In genomic region chr4:104262678-104263077, GRCh38 we compare ENCODE assay signal across 20 cellular contexts.
DNase-seq lines count a peak whose midpoint lies in the region; ATAC-seq and TF ChIP-seq lines count a peak whose summit lies in the region.
"Had no signal": no experiment of that assay in that cellular context is flagged by ENCODE, and none has a peak within 500 bp of the region (broad histone marks: within the 10 kb centered on the region; RNA-seq: fewer than 3 reads in every experiment).

No MANE protein-coding gene starts in this region.

- no peak for TF ChIP-seq CTCF in dorsolateral prefrontal cortex (IDR thresholded peaks at IDR 0.05 in 54 of 56, conservative IDR thresholded peaks at IDR 0.05 in 2 of 56; ENCODE audit: low read depth in 1 of 56, partially characterized antibody in 56 of 56)

- H3K4me3 ChIP-seq in dorsolateral prefrontal cortex, result peak overlapping the region in 2 of 59 donors; percentile 12 to 13
- H3K4me3 ChIP-seq: BLaER1 had no signal

- intact Hi-C loops in dorsolateral prefrontal cortex (cut with DNase I), result no loop called here

- ATAC-seq in HG02970 (IDR thresholded peaks at IDR 0.05; ENCODE audit: low FRiP score, unreplicated experiment), result no peak

- H3K27me3 ChIP-seq in dorsolateral prefrontal cortex, result no peaks in the 10 kb centered on the region
- H3K27me3 ChIP-seq: BE2C, BLaER1 had no signal

- DNase-seq in dorsolateral prefrontal cortex, result no peak
- peak; percentile 62 for DNase-seq in globus pallidus (ENCODE audit: low spot score)
- peak; percentile 22 for DNase-seq in putamen (ENCODE audit: low spot score)
- DNase-seq in nucleus accumbens (lab: John Stamatoyannopoulos, UW), result no peak
- no peak for DNase-seq in COLO668 (lab: John Stamatoyannopoulos, UW; ENCODE audit: unreplicated experiment)
- no peak for DNase-seq in activated T-cell treated with anti-CD3 and anti-CD28 coated beads for 4 hours
- DNase-seq: 8988T; ACHN; BE2C; C1 segment of cervical spinal cord; Caco-2; Calu3; CD4-positive, alpha-beta memory T cell; CD4-positive, CD25-positive, alpha-beta regulatory T cell; CD8-positive, alpha-beta memory T cell; DMS79 treated with DMSO at 0.1 percent for 48 hours; GF-D8 had no signal

- H3K27ac ChIP-seq in dorsolateral prefrontal cortex, result peak overlapping the region in 33 of 59 donors; percentile 0 to 74 (median 39)
- H3K27ac ChIP-seq in temporal lobe (ENCODE audit: low read depth, low read length), result peak overlapping the region; percentile 58
- H3K27ac ChIP-seq: BLaER1 had no signal

Comparison
In these comparisons a context has a peak if more than half of its experiments do, and no peak if none do; other contexts are left out.
1. DNase-seq: peak in globus pallidus (single experiment) and putamen (single experiment); none in dorsolateral prefrontal cortex (0 of 10), nucleus accumbens (0 of 56), COLO668 (single experiment) and activated T-cell treated with anti-CD3 and anti-CD28 coated beads for 4 hours (single experiment).